In the genomic region with DNA sequence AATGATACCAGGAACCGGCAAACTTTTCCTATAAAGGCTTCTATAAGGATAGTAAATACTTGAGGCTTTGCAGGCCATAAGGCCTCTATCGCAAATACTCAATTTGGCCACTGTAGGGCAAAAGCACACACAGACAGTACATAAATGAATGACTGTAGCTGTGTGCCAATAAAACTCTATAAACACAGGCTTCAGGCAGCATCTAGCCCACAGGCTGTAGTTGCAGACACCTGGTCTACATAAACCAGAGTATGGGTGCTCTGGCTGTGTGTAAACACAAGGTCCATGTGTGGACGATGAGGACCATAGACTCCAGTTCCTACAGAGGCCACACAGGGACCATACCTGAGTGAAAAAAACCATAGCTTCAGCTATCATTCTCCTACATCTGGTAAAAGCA, we compare ENCODE assay signal across 9 cellular contexts. TPM values are rescaled to one million over a fixed set of nuclear protein-coding genes. Genes with fewer than 3 reads are reported as not detected.
DNase-seq lines count a peak whose midpoint lies in the region; ATAC-seq and TF ChIP-seq lines count a peak whose summit lies in the region.
"Had no signal": no experiment of that assay in that cellular context is flagged by ENCODE, and none has a peak within 500 bp of the region (broad histone marks: within the 10 kb centered on the region; RNA-seq: fewer than 3 reads in every experiment).

No MANE protein-coding gene starts in this region.

- H3K27me3 Mint-ChIP-seq in activated CD4-positive, alpha-beta T cell treated with anti-CD3 and anti-CD28 coated beads, Interleukin-2, amount 10 ng/mL, durations not matched to agents 7 days and 5 days = no peaks in the 10 kb centered on the region

- H3K4me3 Mint-ChIP-seq in activated CD4-positive, alpha-beta T cell treated with anti-CD3 and anti-CD28 coated beads, Interleukin-2, amount 10 ng/mL, durations not matched to agents 7 days and 5 days = no peak overlapping the region

- H3K9me3 ChIP-seq in adrenal gland (replicated peaks in 1 of 3) = no peaks in the 10 kb centered on the region
- H3K9me3 ChIP-seq in left lung = no peaks in the 10 kb centered on the region
- no peaks in the 10 kb centered on the region for H3K9me3 ChIP-seq in testis
- H3K9me3 ChIP-seq: BLaER1 treated with 17β-estradiol and CSF1 and Interleukin-3, amounts not matched to agents 10 nM and 100 nM had no signal

- ATAC-seq in left lung = peak; percentile 67
- ATAC-seq in HG03469 (IDR thresholded peaks at IDR 0.05; ENCODE audit: unreplicated experiment) = no peak

- H3K36me3 ChIP-seq in adrenal gland (replicated peaks in 1 of 2) (peaks cover 0 to 20% of the 10 kb centered on the region in 2 donors), left lung (peaks cover 0 to 55% of the 10 kb centered on the region in 2 donors), testis (ENCODE audit: low read depth, missing control alignments) (no peaks in the 10 kb centered on the region)

- intact Hi-C loops in adrenal gland (cut with DNase I) = no loop called here
- intact Hi-C loops in left lung (cut with DNase I) = no loop called here
- intact Hi-C loops in testis (cut with DNase I; ENCODE audit: low total_unique reads) = no loop called here

- peaks cover 20% of the 10 kb centered on the region for H3K4me1 Mint-ChIP-seq in activated CD4-positive, alpha-beta T cell treated with anti-CD3 and anti-CD28 coated beads, Interleukin-2, amount 10 ng/mL, durations not matched to agents 7 days and 5 days

- CTCF ChIA-PET in activated CD4-positive, alpha-beta T cell treated with anti-CD3 and anti-CD28 coated beads, Interleukin-2, amount 10 ng/mL, durations not matched to agents 7 days and 5 days (lab: Charles Lee) = interaction anchor here (0.6 to 1.0 kb wide), 2 partner anchors 32 to 34 kb away, joined by 3 read pairs; no protein-coding TSS in a partner anchor

- 46 to 64% (median 53%) methylated on average over 3 of the region's 3 CpGs for WGBS in adrenal gland, 4 donors
- WGBS in testis, 2 donors = 51 to 61% methylated on average over 3 of the region's 3 CpGs

- POLR2A ChIA-PET in activated CD4-positive, alpha-beta T cell treated with anti-CD3 and anti-CD28 coated beads, Interleukin-2, amount 10 ng/mL, durations not matched to agents 7 days and 5 days (lab: Charles Lee) = no interaction called here

- H3K27ac ChIP-seq in adrenal gland (peak overlapping the region; percentile 18 to 81 (median 72)), left lung (peak overlapping the region; percentile 14 to 53), testis (peak overlapping the region; percentile 50 to 59)

- H3K27me3 ChIP-seq in adrenal gland = no peaks in the 10 kb centered on the region
- H3K27me3 ChIP-seq in left lung = no peaks in the 10 kb centered on the region
- no peaks in the 10 kb centered on the region for H3K27me3 ChIP-seq in testis
- H3K27me3 ChIP-seq: BLaER1 treated with 17β-estradiol and CSF1 and Interleukin-3, amounts not matched to agents 10 nM and 100 nM had no signal

- TF ChIP-seq POLR2A in adrenal gland (IDR thresholded peaks at IDR 0.05) (no peak), testis (IDR thresholded peaks at IDR 0.05) (no peak)

- no peaks in the 10 kb centered on the region for H3K9me3 Mint-ChIP-seq in activated CD4-positive, alpha-beta T cell treated with anti-CD3 and anti-CD28 coated beads, Interleukin-2, amount 10 ng/mL, durations not matched to agents 7 days and 5 days

- H3K4me1 ChIP-seq in adrenal gland (replicated peaks in 1 of 2) = peaks cover 24 to 46% of the 10 kb centered on the region in 2 donors
- H3K4me1 ChIP-seq in left lung = peaks cover 15 to 30% of the 10 kb centered on the region in 2 donors
- peaks cover 38% of the 10 kb centered on the region for H3K4me1 ChIP-seq in testis

- peak overlapping the region; percentile 50 for H3K27ac Mint-ChIP-seq in activated CD4-positive, alpha-beta T cell treated with anti-CD3 and anti-CD28 coated beads, Interleukin-2, amount 10 ng/mL, durations not matched to agents 7 days and 5 days

- TF ChIP-seq CTCF in adrenal gland (IDR thresholded peaks at IDR 0.05) (peak in 3 of 6 experiments; percentile 7 to 32 (median 16)), left lung (IDR thresholded peaks at IDR 0.05) (no peak), testis (IDR thresholded peaks at IDR 0.05) (no peak)

- DNase-seq in activated CD4-positive, alpha-beta T cell treated with anti-CD3 and anti-CD28 coated beads, Interleukin-2, amount 10 ng/mL, durations not matched to agents 7 days and 5 days = no peak
- DNase-seq in activated CD4-positive, alpha-beta T cell treated with anti-CD3 and anti-CD28 coated beads, Interleukin-2, amount 50 U/mL, for 1 hour = no peak
- DNase-seq in adrenal gland (no peak), left lung (no peak), testis (no peak), Ammon's horn (ENCODE audit: low spot score) (no peak), GM03348 (ENCODE audit: low spot score) (no peak)

- H3K36me3 Mint-ChIP-seq in activated CD4-positive, alpha-beta T cell treated with anti-CD3 and anti-CD28 coated beads, Interleukin-2, amount 10 ng/mL, durations not matched to agents 7 days and 5 days (ENCODE audit: low read depth) = peaks cover 46% of the 10 kb centered on the region

- H3K4me3 ChIP-seq in adrenal gland = no peak overlapping the region
- H3K4me3 ChIP-seq in left lung = no peak overlapping the region
- H3K4me3 ChIP-seq in testis = no peak overlapping the region
- H3K4me3 ChIP-seq: BLaER1 treated with 17β-estradiol and CSF1 and Interleukin-3, amounts not matched to agents 10 nM and 100 nM had no signal

RNA-seq across cellular contexts. Expression of a gene that starts 52.2 kb away (rescaled TPM):
- total RNA-seq in activated CD4-positive, alpha-beta T cell treated with anti-CD3 and anti-CD28 coated beads, Interleukin-2, amount 10 ng/mL, durations not matched to agents 7 days and 5 days = 10 to 100 TPM; 44.6 to 55.6 TPM
- 100 to 1,000 TPM in 2 of 8 donors, 10 to 100 TPM in 6; 58.4 to 116 (median 70.5) TPM for total RNA-seq in adrenal gland
- 10 to 100 TPM; 37.0 to 83.9 (median 64.1) TPM for polyA plus RNA-seq in adrenal gland
- total RNA-seq in left lung = 10 to 100 TPM; 38.9 to 39.8 TPM
- total RNA-seq in testis = 100 to 1,000 TPM in 1 of 2 donors, 10 to 100 TPM in 1; 87.2 to 102 TPM
- polyA plus RNA-seq in testis (ENCODE audit: insufficient read depth, low read depth, low replicate concordance) = 30.4 TPM
